ENCODE assay signal across 8 cellular contexts in the genomic region with DNA sequence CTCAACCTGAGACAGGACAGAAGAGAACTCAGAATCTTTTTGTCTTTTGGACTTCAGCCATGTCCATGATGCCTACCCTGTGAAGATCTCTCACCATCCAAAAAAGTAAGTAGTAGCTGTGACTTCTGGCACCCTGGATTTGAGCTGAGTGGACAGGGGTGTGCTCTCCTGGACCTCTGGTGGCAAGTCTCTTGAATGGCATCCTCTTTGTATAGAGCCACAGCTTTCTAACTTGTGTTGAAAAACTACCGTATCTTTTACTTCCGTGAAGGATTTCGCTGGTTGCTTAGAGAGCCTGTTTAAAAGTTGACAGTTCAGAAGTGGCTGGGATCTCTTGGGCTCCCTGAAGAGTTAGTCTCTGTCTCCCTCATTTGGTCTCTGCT. TPM values are rescaled to one million over a fixed set of nuclear protein-coding genes. Genes with fewer than 3 reads are reported as not detected.
DNase-seq lines count a peak whose midpoint lies in the region; ATAC-seq, FAIRE-seq and TF ChIP-seq lines count a peak whose summit lies in the region.

No MANE protein-coding gene starts in this region.

- no peak for ATAC-seq in HG03108 (IDR thresholded peaks at IDR 0.05; ENCODE audit: unreplicated experiment)

- no peak for FAIRE-seq in HTR-8/SVneo (lab: Jason Lieb, UNC)

- H3K27me3 Mint-ChIP-seq in Calu3 (ENCODE audit: unreplicated experiment) (no peaks in the 10 kb centered on the region), nephron (ENCODE audit: low read depth) (no peaks in the 10 kb centered on the region)

- no peak overlapping the region for H3K27ac ChIP-seq in substantia nigra (ENCODE audit: low read depth, low read length, poor library complexity, severe bottlenecking)

- DNase-seq in Calu3 (peak; percentile 24), Kasumi-1 (lab: John Stamatoyannopoulos, UW) (peak; percentile 40 to 54), T47D (ENCODE audit: low read depth in 1 of 2, low spot score in 1 of 2) (peak; percentile 32 to 60), substantia nigra (lab: John Stamatoyannopoulos, UW) (no peak), HTR-8/SVneo (ENCODE audit: insufficient read length, low spot score) (no peak)
- DNase-seq in activated CD4-positive, alpha-beta T cell treated with anti-CD3 and anti-CD28 coated beads, Interleukin-2, amount 50 U/mL, for 4 hours = no peak

- peak overlapping the region; percentile 79 for H3K27ac Mint-ChIP-seq in Calu3 (ENCODE audit: unreplicated experiment)
- peak overlapping the region; percentile 40 to 90 (median 57) for H3K27ac Mint-ChIP-seq in nephron

- CTCF ChIA-PET in Calu3 (lab: Charles Lee) = interaction anchor here (0.9 to 1.0 kb wide), 2 partner anchors 9 to 10 kb away, joined by 3 to 7 read pairs; no protein-coding TSS in a partner anchor

- BruUV-seq in Calu3 (replicated peaks; lab: Mats Ljungman, UMichigan) = no TSS peak

- H3K9me3 Mint-ChIP-seq in Calu3 (ENCODE audit: low read depth, unreplicated experiment) = no peaks in the 10 kb centered on the region
- no peaks in the 10 kb centered on the region for H3K9me3 Mint-ChIP-seq in nephron

- in situ Hi-C loops in T47D (cut with HindIII; ENCODE audit: low pct_unique_long_range_greater_than_20kb, low sequenced_read_pairs) = no loop called here

- H3K36me3 Mint-ChIP-seq in Calu3 (ENCODE audit: insufficient read depth, unreplicated experiment) (peaks cover 56% of the 10 kb centered on the region), nephron (ENCODE audit: low read depth) (peaks cover 32% of the 10 kb centered on the region)

- intact Hi-C loops in Calu3 (cut with micrococcal nuclease; ENCODE audit: unreplicated experiment) = no loop called here

- H3K4me3 Mint-ChIP-seq in Calu3 (ENCODE audit: low read depth, unreplicated experiment) = peak overlapping the region; percentile 88
- peak overlapping the region; percentile 97 to 99 (median 99) for H3K4me3 Mint-ChIP-seq in nephron

- TF ChIP-seq CTCF in Calu3 (IDR thresholded peaks at IDR 0.05; ENCODE audit: unreplicated experiment) (peak; percentile 19), nephron (IDR thresholded peaks at IDR 0.05; ENCODE audit: unreplicated experiment in 3 of 3) (peak in 2 of 3 experiments; percentile 12 to 23)

- H3K4me1 Mint-ChIP-seq in Calu3 (ENCODE audit: low read depth, unreplicated experiment) (peaks cover 36% of the 10 kb centered on the region), nephron (peaks cover 18% of the 10 kb centered on the region)

RNA-seq across cellular contexts. Expression of gene MFN2, which starts 1.8 kb away (rescaled TPM):
- total RNA-seq in Calu3 (2022) = 61.8 and 66.5 TPM in 2 replicates

RNA-seq across cellular contexts. Expression of gene MIIP, which starts 37.3 kb away (rescaled TPM):
- total RNA-seq in Calu3 (2022) = 23.4 and 28.8 TPM in 2 replicates

RNA-seq across cellular contexts. Expression of gene PLOD1, which starts 47.5 kb away (rescaled TPM):
- total RNA-seq in Calu3 (2022) = 77.2 and 80.2 TPM in 2 replicates

RNA-seq across cellular contexts. Expression of gene KIAA2013, which starts 55.8 kb away (rescaled TPM):
- 33.7 and 37.8 TPM in 2 replicates for total RNA-seq in Calu3 (2022)

Comparison
In these comparisons a context has a peak if more than half of its experiments do, and no peak if none do; other contexts are left out.
1. DNase-seq: peak in Calu3 (single experiment), Kasumi-1 (2 of 2) and T47D (2 of 2); none in substantia nigra (0 of 49), HTR-8/SVneo (single experiment) and activated CD4-positive, alpha-beta T cell treated with anti-CD3 and anti-CD28 coated beads, Interleukin-2, amount 50 U/mL, for 4 hours (0 of 2).